17 cellular contexts compared by ENCODE assay signal in genomic region chr7:150389532-150389816, GRCh38. TPM values are rescaled to one million over a fixed set of nuclear protein-coding genes. Genes with fewer than 3 reads are reported as not detected.
DNase-seq lines count a peak whose midpoint lies in the region; ATAC-seq and TF ChIP-seq lines count a peak whose summit lies in the region.
"Had no signal": no experiment of that assay in that cellular context is flagged by ENCODE, and none has a peak within 500 bp of the region (broad histone marks: within the 10 kb centered on the region; RNA-seq: fewer than 3 reads in every experiment).

No MANE protein-coding gene starts in this region.

- peak; percentile 5 for DNase-seq in natural killer cell treated with Interleukin-12 subunit alpha and Interleukin-12 subunit beta and Interleukin-15 and Interleukin-18, amount 100 ng/mL, for 72 hours (ENCODE audit: low spot score)
- DNase-seq in natural killer cell (no peak), dorsolateral prefrontal cortex (peak in 2 of 10 donors; percentile 9 to 29), sigmoid colon (no peak), HFFc6 (no peak)
- no peak for DNase-seq in effector memory CD8-positive, alpha-beta T cell
- DNase-seq: ACHN; activated CD4-positive, alpha-beta T cell treated with anti-CD3 and anti-CD28 coated beads, Interleukin-2, amount 50 U/mL, for 4 hours; effector CD4-positive, alpha-beta T cell; immature natural killer cell; stimulated activated naive CD4-positive, alpha-beta T cell treated with Interleukin-2 at 50 U/mL for 16 hours; T-cell had no signal

- H3K27me3 ChIP-seq in dorsolateral prefrontal cortex = no peaks in the 10 kb centered on the region
- no peaks in the 10 kb centered on the region for H3K27me3 ChIP-seq in sigmoid colon
- H3K27me3 ChIP-seq: heart right ventricle, uterus had no signal

- no peaks in the 10 kb centered on the region for H3K36me3 ChIP-seq in sigmoid colon
- H3K36me3 ChIP-seq: uterus had no signal

- H3K4me3 ChIP-seq in dorsolateral prefrontal cortex (no peak overlapping the region), sigmoid colon (no peak overlapping the region)
- H3K4me3 ChIP-seq: heart right ventricle, mucosa of descending colon, uterus had no signal

- no peak for TF ChIP-seq EP300 in sigmoid colon (IDR thresholded peaks at IDR 0.05)

- H3K9me3 ChIP-seq in sigmoid colon = no peaks in the 10 kb centered on the region
- H3K9me3 ChIP-seq: heart right ventricle, mucosa of descending colon, uterus had no signal

- no peak for TF ChIP-seq POLR2A in sigmoid colon (IDR thresholded peaks at IDR 0.05)

- ATAC-seq in natural killer cell treated with Interleukin-12 subunit alpha and Interleukin-12 subunit beta and Interleukin-15 and Interleukin-18, amount 100 ng/mL, for 72 hours = no peak
- ATAC-seq in natural killer cell = no peak
- ATAC-seq in HG02571 (IDR thresholded peaks at IDR 0.05; ENCODE audit: unreplicated experiment) = no peak
- ATAC-seq in GM19328 (IDR thresholded peaks at IDR 0.05; ENCODE audit: unreplicated experiment) = no peak
- ATAC-seq in effector memory CD8-positive, alpha-beta T cell (replicated peaks) = no peak
- ATAC-seq: T-cell had no signal

- TF ChIP-seq CTCF in natural killer cell (IDR thresholded peaks at IDR 0.05) (no peak), dorsolateral prefrontal cortex (IDR thresholded peaks at IDR 0.05 in 54 of 56, conservative IDR thresholded peaks at IDR 0.05 in 2 of 56; ENCODE audit: low read depth in 1 of 56, partially characterized antibody in 56 of 56) (no peak), sigmoid colon (IDR thresholded peaks at IDR 0.05) (no peak), HFFc6 (IDR thresholded peaks at IDR 0.05) (no peak)

- peak overlapping the region in 43 of 59 donors; percentile 10 to 99 (median 81) for H3K27ac ChIP-seq in dorsolateral prefrontal cortex
- peak overlapping the region; percentile 60 to 76 (median 67) for H3K27ac ChIP-seq in sigmoid colon
- H3K27ac ChIP-seq: uterus had no signal

- H3K4me1 Mint-ChIP-seq in natural killer cell treated with Interleukin-12 subunit alpha and Interleukin-12 subunit beta and Interleukin-15 and Interleukin-18, amount 100 ng/mL, for 72 hours (ENCODE audit: low read depth in 2 of 2) = peaks cover 0 to 2% of the 10 kb centered on the region in 2 donors
- no peaks in the 10 kb centered on the region for H3K4me1 Mint-ChIP-seq in natural killer cell
- H3K4me1 Mint-ChIP-seq in effector memory CD8-positive, alpha-beta T cell (ENCODE audit: low read depth in 2 of 2) = peaks cover 0 to 5% of the 10 kb centered on the region in 2 donors
- H3K4me1 Mint-ChIP-seq in HFFc6 (ENCODE audit: low read depth) = peaks cover 36% of the 10 kb centered on the region

- intact Hi-C loops in natural killer cell (cut with micrococcal nuclease) (no loop called here), dorsolateral prefrontal cortex (cut with DNase I) (loop anchor here (2.0 to 10.0 kb wide), 3 partner anchors 15 to 505 kb away; a partner anchor contains a TSS), sigmoid colon (cut with DNase I) (loop anchor here (2.0 kb wide), 2 partner anchors 31 to 103 kb away; no protein-coding TSS in a partner anchor)

- no peaks in the 10 kb centered on the region for H3K36me3 Mint-ChIP-seq in natural killer cell treated with Interleukin-12 subunit alpha and Interleukin-12 subunit beta and Interleukin-15 and Interleukin-18, amount 100 ng/mL, for 72 hours
- H3K36me3 Mint-ChIP-seq in natural killer cell = no peaks in the 10 kb centered on the region
- peaks cover 3% of the 10 kb centered on the region for H3K36me3 Mint-ChIP-seq in effector memory CD8-positive, alpha-beta T cell (ENCODE audit: insufficient read depth)
- peaks cover 7% of the 10 kb centered on the region for H3K36me3 Mint-ChIP-seq in HFFc6 (ENCODE audit: low read depth)

- H3K4me3 Mint-ChIP-seq in natural killer cell treated with Interleukin-12 subunit alpha and Interleukin-12 subunit beta and Interleukin-15 and Interleukin-18, amount 100 ng/mL, for 72 hours = no peak overlapping the region
- no peak overlapping the region for H3K4me3 Mint-ChIP-seq in natural killer cell
- H3K4me3 Mint-ChIP-seq in effector memory CD8-positive, alpha-beta T cell = no peak overlapping the region
- no peak overlapping the region for H3K4me3 Mint-ChIP-seq in HFFc6
- H3K4me3 Mint-ChIP-seq: immature natural killer cell, T-cell had no signal

- 53 to 70% methylated on average over 5 of the region's 5 CpGs for whole genome bisulfite sequencing in sigmoid colon, 2 donors

- H3K27ac Mint-ChIP-seq in natural killer cell treated with Interleukin-12 subunit alpha and Interleukin-12 subunit beta and Interleukin-15 and Interleukin-18, amount 100 ng/mL, for 72 hours = no peak overlapping the region
- H3K27ac Mint-ChIP-seq in natural killer cell = no peak overlapping the region
- H3K27ac Mint-ChIP-seq in effector memory CD8-positive, alpha-beta T cell = no peak overlapping the region
- no peak overlapping the region for H3K27ac Mint-ChIP-seq in HFFc6
- H3K27ac Mint-ChIP-seq: immature natural killer cell, T-cell had no signal

- peaks cover 0 to 17% (median 13%) of the 10 kb centered on the region in 4 donors for H3K4me1 ChIP-seq in sigmoid colon
- H3K4me1 ChIP-seq: uterus had no signal

- no peaks in the 10 kb centered on the region for H3K9me3 Mint-ChIP-seq in natural killer cell treated with Interleukin-12 subunit alpha and Interleukin-12 subunit beta and Interleukin-15 and Interleukin-18, amount 100 ng/mL, for 72 hours
- H3K9me3 Mint-ChIP-seq in natural killer cell (no peaks in the 10 kb centered on the region), HFFc6 (no peaks in the 10 kb centered on the region)
- H3K9me3 Mint-ChIP-seq in effector memory CD8-positive, alpha-beta T cell = no peaks in the 10 kb centered on the region
- H3K9me3 Mint-ChIP-seq: immature natural killer cell, T-cell had no signal

- H3K27me3 Mint-ChIP-seq in natural killer cell treated with Interleukin-12 subunit alpha and Interleukin-12 subunit beta and Interleukin-15 and Interleukin-18, amount 100 ng/mL, for 72 hours = no peaks in the 10 kb centered on the region
- H3K27me3 Mint-ChIP-seq in natural killer cell (ENCODE audit: low read depth in 2 of 2) = no peaks in the 10 kb centered on the region
- H3K27me3 Mint-ChIP-seq in effector memory CD8-positive, alpha-beta T cell = no peaks in the 10 kb centered on the region
- no peaks in the 10 kb centered on the region for H3K27me3 Mint-ChIP-seq in HFFc6 (ENCODE audit: insufficient read depth)
- H3K27me3 Mint-ChIP-seq: T-cell had no signal

RNA-seq across cellular contexts. Expression of gene ZNF775, which starts 10.3 kb away (rescaled TPM):
- 1 to 10 TPM; 4.0 to 5.1 TPM for total RNA-seq in natural killer cell treated with Interleukin-12 subunit alpha and Interleukin-12 subunit beta and Interleukin-15 and Interleukin-18, amount 100 ng/mL, for 72 hours
- 1 to 10 TPM; 1.3 to 2.7 (median 1.6) TPM for total RNA-seq in natural killer cell
- total RNA-seq in dorsolateral prefrontal cortex = 10 to 100 TPM in 91 of 120 experiments, 1 to 10 TPM in 29; 6.0 to 19.8 (median 12.1) TPM
- total RNA-seq in sigmoid colon = 10 to 100 TPM in 1 of 4 donors, 1 to 10 TPM in 3; 6.1 to 10.7 (median 6.9) TPM
- 1 to 10 TPM; 3.0 to 6.1 (median 5.4) TPM for polyA plus RNA-seq in sigmoid colon
- 1 to 10 TPM; 2.7 to 3.8 (median 2.9) TPM for total RNA-seq in HFFc6 (2021; fragmentation: NEBNext Ultra II Directional; extraction: Animal tissue kit (Norgen Biotek cat#: 25700))

RNA-seq across cellular contexts. Expression of gene REPIN1, which starts 20.9 kb away (rescaled TPM):
- total RNA-seq in natural killer cell treated with Interleukin-12 subunit alpha and Interleukin-12 subunit beta and Interleukin-15 and Interleukin-18, amount 100 ng/mL, for 72 hours = 10 to 100 TPM; 53.9 to 84.2 TPM
- total RNA-seq in natural killer cell (10 to 100 TPM; 58.9 to 79.4 (median 76.5) TPM), dorsolateral prefrontal cortex (100 to 1,000 TPM in 95 of 120 experiments, 10 to 100 TPM in 25; 82.2 to 205 (median 110) TPM), sigmoid colon (10 to 100 TPM; 56.3 to 63.7 (median 57.0) TPM)
- 100 to 1,000 TPM in 1 of 3 donors, 10 to 100 TPM in 2; 50.9 to 131 (median 52.3) TPM for polyA plus RNA-seq in sigmoid colon
- 10 to 100 TPM; 68.8 to 78.3 (median 75.5) TPM for total RNA-seq in HFFc6 (2021; fragmentation: NEBNext Ultra II Directional; extraction: Animal tissue kit (Norgen Biotek cat#: 25700))

RNA-seq across cellular contexts. Expression of gene RARRES2, which starts 48.0 kb away (rescaled TPM):
- total RNA-seq in natural killer cell treated with Interleukin-12 subunit alpha and Interleukin-12 subunit beta and Interleukin-15 and Interleukin-18, amount 100 ng/mL, for 72 hours = not detected
- total RNA-seq in natural killer cell (not detected), dorsolateral prefrontal cortex (10 to 100 TPM; 13.5 to 63.7 (median 23.5) TPM), sigmoid colon (100 to 1,000 TPM; 257 to 447 (median 388) TPM)
- 100 to 1,000 TPM in 2 of 3 donors, 10 to 100 TPM in 1; 28.9 to 289 (median 132) TPM for polyA plus RNA-seq in sigmoid colon
- under 1 TPM in 2 of 6 experiments, not detected in 4; 0.28 to 0.39 TPM for total RNA-seq in HFFc6 (2021; fragmentation: NEBNext Ultra II Directional; extraction: Animal tissue kit (Norgen Biotek cat#: 25700))
- polyA plus RNA-seq: immature natural killer cell had no signal

Comparison
In these comparisons a context has a peak if more than half of its experiments do, and no peak if none do; other contexts are left out.
1. RNA of gene RARRES2, which starts 48.0 kb away (total RNA-seq): 257 to 447 TPM in sigmoid colon and 13.5 to 63.7 TPM in dorsolateral prefrontal cortex; 0.28 to 0.39 TPM in HFFc6, not detected in natural killer cell treated with Interleukin-12 subunit alpha and Interleukin-12 subunit beta and Interleukin-15 and Interleukin-18, amount 100 ng/mL, for 72 hours and not detected in natural killer cell; every median in the first group is over 10 times any median in the second.